ENCODE assay signal across 8 cellular contexts in genomic region chr16:21366998-21367397, GRCh38.
DNase-seq lines count a peak whose midpoint lies in the region; ATAC-seq and TF ChIP-seq lines count a peak whose summit lies in the region.
"Not testable (repeated sequence)": the region's sequence is repeated elsewhere in the genome, so short reads cannot be mapped to it uniquely, and the experiment has no call there.

No MANE protein-coding gene starts in this region.

- DNase-seq in MM.1S, result peak; percentile 11
- DNase-seq in activated B cell treated with CpG ODN at 0.5 μM for 24 hours; stimulated activated naive B cell treated with anti-CD40 and anti-IgM and Interleukin-4, amounts not matched to agents 10 μg/mL and 1 μg/mL and 100 μg/mL, for 72 hours: not testable (repeated sequence)
- peak in 1 of 2 donors; percentile 17 for DNase-seq in activated naive CD4-positive, alpha-beta T cell treated with anti-CD3 and anti-CD28 coated beads, Interleukin-2, amount 50 U/mL, for 72 hours (ENCODE audit: low spot score in 2 of 2)

- POLR2A ChIA-PET in activated B cell treated with CpG ODN at 0.5 μM for 24 hours (lab: Charles Lee), result interaction anchor here (1.1 kb wide), 1 partner anchor 9 kb away, joined by 3 read pairs; no protein-coding TSS in a partner anchor

- H3K4me3 ChIP-seq in DOHH2 (ENCODE audit: low read length); MM.1S (ENCODE audit: low read length): not testable (repeated sequence)

- peaks cover 77% of the 10 kb centered on the region for H3K4me1 ChIP-seq in DOHH2 (ENCODE audit: control insufficient read depth, low read length)
- H3K4me1 ChIP-seq in MM.1S (ENCODE audit: low read length), result not testable (repeated sequence)

- not testable (repeated sequence) for H3K9ac ChIP-seq in MM.1S (ENCODE audit: low read length)

- H3K27me3 ChIP-seq in DOHH2 (ENCODE audit: control insufficient read depth, low read length); MM.1S (replicated peaks; ENCODE audit: insufficient read depth, low read length): not testable (repeated sequence)

- intact Hi-C loops in activated B cell treated with CpG ODN at 0.5 μM for 24 hours (cut with micrococcal nuclease), result not testable (repeated sequence)

- TF ChIP-seq CTCF in DOHH2 (IDR thresholded peaks at IDR 0.05; ENCODE audit: low read depth, low read length, poor library complexity, severe bottlenecking); MM.1S (IDR thresholded peaks at IDR 0.05; ENCODE audit: low read length); activated B cell treated with CpG ODN at 0.5 μM for 24 hours (IDR thresholded peaks at IDR 0.05): not testable (repeated sequence)

- H3K36me3 ChIP-seq in DOHH2 (ENCODE audit: control insufficient read depth, low read length); MM.1S (replicated peaks; ENCODE audit: insufficient read depth, low read length): not testable (repeated sequence)

- not testable (repeated sequence) for H3K79me2 ChIP-seq in DOHH2 (ENCODE audit: control insufficient read depth, low read length); MM.1S (ENCODE audit: low read length)

- H3F3A ChIP-seq in DOHH2 (ENCODE audit: control insufficient read depth, insufficient read depth); MM.1S (ENCODE audit: insufficient read depth, low read length): not testable (repeated sequence)

- not testable (repeated sequence) for H3K9me3 ChIP-seq in DOHH2 (ENCODE audit: control insufficient read depth, insufficient read depth, low read length); MM.1S (replicated peaks; ENCODE audit: insufficient read depth, low read length)

- H3K9me3 Mint-ChIP-seq in activated B cell treated with CpG ODN at 0.5 μM for 24 hours; activated naive CD4-positive, alpha-beta T cell treated with anti-CD3 and anti-CD28 coated beads, Interleukin-2, amount 50 U/mL, for 72 hours; stimulated activated naive B cell treated with anti-CD40 and anti-IgM and Interleukin-4, amounts not matched to agents 10 μg/mL and 1 μg/mL and 100 μg/mL, for 72 hours: not testable (repeated sequence)

- peak overlapping the region; percentile 88 for H3K27ac ChIP-seq in DOHH2 (ENCODE audit: low read depth, low read length)
- not testable (repeated sequence) for H3K27ac ChIP-seq in MM.1S (ENCODE audit: low read length)

- not testable (repeated sequence) for H3K36me3 Mint-ChIP-seq in activated B cell treated with CpG ODN at 0.5 μM for 24 hours (ENCODE audit: low read depth); activated naive CD4-positive, alpha-beta T cell treated with anti-CD3 and anti-CD28 coated beads, Interleukin-2, amount 50 U/mL, for 72 hours; stimulated activated naive B cell treated with anti-CD40 and anti-IgM and Interleukin-4, amounts not matched to agents 10 μg/mL and 1 μg/mL and 100 μg/mL, for 72 hours

- H3K9me2 ChIP-seq in DOHH2 (replicated peaks; ENCODE audit: control insufficient read depth, low read length); MM.1S (replicated peaks; ENCODE audit: insufficient read depth, low read length): not testable (repeated sequence)

- H3K4me3 Mint-ChIP-seq in activated B cell treated with CpG ODN at 0.5 μM for 24 hours; stimulated activated naive B cell treated with anti-CD40 and anti-IgM and Interleukin-4, amounts not matched to agents 10 μg/mL and 1 μg/mL and 100 μg/mL, for 72 hours: not testable (repeated sequence)

- H3K4me2 ChIP-seq in DOHH2 (ENCODE audit: low read length), result peak overlapping the region; percentile 61
- not testable (repeated sequence) for H3K4me2 ChIP-seq in MM.1S (ENCODE audit: low read depth, low read length)

- H3K27ac Mint-ChIP-seq in activated B cell treated with CpG ODN at 0.5 μM for 24 hours, result peak overlapping the region; percentile 94
- not testable (repeated sequence) for H3K27ac Mint-ChIP-seq in activated naive CD4-positive, alpha-beta T cell treated with anti-CD3 and anti-CD28 coated beads, Interleukin-2, amount 50 U/mL, for 72 hours
- H3K27ac Mint-ChIP-seq in stimulated activated naive B cell treated with anti-CD40 and anti-IgM and Interleukin-4, amounts not matched to agents 10 μg/mL and 1 μg/mL and 100 μg/mL, for 72 hours, result peak overlapping the region; percentile 94

- not testable (repeated sequence) for H4K20me1 ChIP-seq in DOHH2 (ENCODE audit: control insufficient read depth, insufficient read depth, low read depth, low read length); MM.1S (ENCODE audit: insufficient read depth, low read length)

- H2AFZ ChIP-seq in MM.1S (ENCODE audit: low read length), result not testable (repeated sequence)

- CTCF ChIA-PET in activated B cell treated with CpG ODN at 0.5 μM for 24 hours (lab: Charles Lee), result not testable (repeated sequence)

- ATAC-seq in GM18870 (IDR thresholded peaks at IDR 0.05; ENCODE audit: unreplicated experiment), result peak; percentile 25
- peak; percentile 50 for ATAC-seq in GM21529 (IDR thresholded peaks at IDR 0.05; ENCODE audit: unreplicated experiment)
- ATAC-seq in HG02938 (IDR thresholded peaks at IDR 0.05; ENCODE audit: unreplicated experiment), result peak; percentile 51
- ATAC-seq in activated B cell treated with CpG ODN at 0.5 μM for 24 hours (ENCODE audit: low read depth), result peak; percentile 22
- ATAC-seq in activated naive CD4-positive, alpha-beta T cell treated with anti-CD3 and anti-CD28 coated beads, Interleukin-2, amount 50 U/mL, for 72 hours, result peak; percentile 85 to 90
- ATAC-seq in stimulated activated naive B cell treated with anti-CD40 and anti-IgM and Interleukin-4, amounts not matched to agents 10 μg/mL and 1 μg/mL and 100 μg/mL, for 72 hours (replicated peaks), result peak; percentile 38 to 44

- peaks cover 67% of the 10 kb centered on the region for H3K4me1 Mint-ChIP-seq in activated B cell treated with CpG ODN at 0.5 μM for 24 hours
- peaks cover 30 to 56% of the 10 kb centered on the region in 2 donors for H3K4me1 Mint-ChIP-seq in stimulated activated naive B cell treated with anti-CD40 and anti-IgM and Interleukin-4, amounts not matched to agents 10 μg/mL and 1 μg/mL and 100 μg/mL, for 72 hours

- not testable (repeated sequence) for H3K27me3 Mint-ChIP-seq in activated B cell treated with CpG ODN at 0.5 μM for 24 hours; stimulated activated naive B cell treated with anti-CD40 and anti-IgM and Interleukin-4, amounts not matched to agents 10 μg/mL and 1 μg/mL and 100 μg/mL, for 72 hours

Comparison
In these comparisons a context has a peak if more than half of its experiments do, and no peak if none do; other contexts are left out.
1. ATAC-seq: peak in every context shown above with its lines; median percentile 88 in activated naive CD4-positive, alpha-beta T cell treated with anti-CD3 and anti-CD28 coated beads, Interleukin-2, amount 50 U/mL, for 72 hours; 51 in HG02938; 50 in GM21529; 41 in stimulated activated naive B cell treated with anti-CD40 and anti-IgM and Interleukin-4, amounts not matched to agents 10 μg/mL and 1 μg/mL and 100 μg/mL, for 72 hours; 25 in GM18870; 22 in activated B cell treated with CpG ODN at 0.5 μM for 24 hours.